ENCODE assay signal across 8 cellular contexts in genomic region chr16:78705694-78706093, GRCh38.
DNase-seq lines count a peak whose midpoint lies in the region; ATAC-seq and TF ChIP-seq lines count a peak whose summit lies in the region.

No MANE protein-coding gene starts in this region.

- DNase-seq in activated CD4-positive, alpha-beta T cell treated with anti-CD3 and anti-CD28 coated beads for 4 hours = peak; percentile 2 to 9
- DNase-seq in activated CD4-positive, alpha-beta T cell treated with anti-CD3 and anti-CD28 coated beads, Interleukin-2, amount 50 U/mL, for 1 hour = no peak
- DNase-seq in NCI-H1694 treated with DMSO at 0.1 percent for 48 hours (lab: John Stamatoyannopoulos, UW) (peak; percentile 33), dermis microvascular lymphatic vessel endothelial cell (ENCODE audit: low read depth in 2 of 2) (peak; percentile 4), retinal pigment epithelial cell (ENCODE audit: low read depth) (peak; percentile 24), G401 (ENCODE audit: low spot score) (no peak)

- H3K4me3 ChIP-seq in retinal pigment epithelial cell (ENCODE audit: low read length) = no peak overlapping the region

- in situ Hi-C loops in G401 (cut with HindIII; ENCODE audit: low sequenced_read_pairs) = no loop called here

- TF ChIP-seq CTCF in retinal pigment epithelial cell (conservative IDR thresholded peaks at IDR 0.05; ENCODE audit: low read depth, low read length) = peak; percentile 55

- ATAC-seq in HG03457 (IDR thresholded peaks at IDR 0.05; ENCODE audit: unreplicated experiment) = no peak
- no peak for ATAC-seq in HG03025 (IDR thresholded peaks at IDR 0.05; ENCODE audit: low FRiP score, unreplicated experiment)

Comparison
In these comparisons a context has a peak if more than half of its experiments do, and no peak if none do; other contexts are left out.
1. DNase-seq: peak in activated CD4-positive, alpha-beta T cell treated with anti-CD3 and anti-CD28 coated beads for 4 hours (2 of 2), NCI-H1694 treated with DMSO at 0.1 percent for 48 hours (single experiment), dermis microvascular lymphatic vessel endothelial cell (2 of 2) and retinal pigment epithelial cell (single experiment); none in activated CD4-positive, alpha-beta T cell treated with anti-CD3 and anti-CD28 coated beads, Interleukin-2, amount 50 U/mL, for 1 hour (single experiment) and G401 (single experiment).